Comparison of ENCODE assay signal across 8 cellular contexts in the genomic region with DNA sequence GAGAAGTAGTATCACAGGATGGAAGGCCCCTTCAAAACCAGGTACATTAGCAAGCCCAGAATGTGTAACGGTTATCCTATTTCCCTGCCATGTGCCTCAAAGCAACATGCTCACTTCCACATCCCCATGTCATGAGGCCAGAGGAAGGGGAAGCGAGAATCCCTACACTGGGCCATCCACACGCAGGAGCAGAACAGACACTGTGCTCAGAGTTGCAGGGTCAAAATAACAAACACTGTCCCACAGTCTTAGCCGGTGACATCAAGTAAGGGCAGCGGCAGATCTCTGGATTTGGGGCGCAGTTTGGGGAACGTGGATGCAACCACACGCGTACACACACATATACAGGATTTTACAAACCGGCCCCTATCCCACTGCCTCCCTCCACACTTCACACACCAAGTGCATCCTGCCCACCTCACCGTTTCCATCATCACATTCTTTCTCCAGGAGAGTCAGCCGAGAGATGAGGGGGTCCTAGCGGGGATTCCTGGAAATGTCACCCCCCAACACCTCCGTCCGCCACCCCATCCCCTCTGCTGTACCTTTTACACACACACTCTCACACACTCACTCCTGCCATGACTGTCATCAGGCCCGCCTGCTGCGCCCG. TPM values are rescaled to one million over a fixed set of nuclear protein-coding genes. Genes with fewer than 3 reads are reported as not detected.
A peak's percentile ranks its signal among the peaks of the same experiment; 100 is the strongest.
DNase-seq lines count a peak whose midpoint lies in the region; ATAC-seq, FAIRE-seq and TF ChIP-seq lines count a peak whose summit lies in the region.

No MANE protein-coding gene starts in this region.

- H3K27ac ChIP-seq in neuronal stem cell (replicated peaks; ENCODE audit: low read length) = no peak overlapping the region

- no CpG with 5 or more reads among the region's 18 CpGs for WGBS in neuronal stem cell (ENCODE audit: extremely low coverage in 2 of 2, insufficient read length in 2 of 2, insufficient replicate concordance in 1 of 2), 2 donors

- no peak for ATAC-seq in HG03280 (IDR thresholded peaks at IDR 0.05; ENCODE audit: unreplicated experiment)
- ATAC-seq in GM18909 (IDR thresholded peaks at IDR 0.05; ENCODE audit: poor library complexity, unreplicated experiment) = no peak

- H3K9ac ChIP-seq in ES-I3 (ENCODE audit: low read depth, low read length) (peak overlapping the region; percentile 61; the same call in 1 of the 2 replicates), neuronal stem cell (ENCODE audit: low read depth, low read length, poor library complexity) (peak overlapping the region; percentile 96)

- TF ChIP-seq CTCF in fibroblast of pulmonary artery (IDR thresholded peaks at IDR 0.05; ENCODE audit: low read length, missing control alignments) = no peak

- H4K8ac ChIP-seq in neuronal stem cell (ENCODE audit: low read depth, low read length) = no peak overlapping the region

- FAIRE-seq in GM19239 (lab: Jason Lieb, UNC) = no peak

- peak overlapping the region; percentile 99 for H3K18ac ChIP-seq in neuronal stem cell (ENCODE audit: low read length)

- H3K14ac ChIP-seq in neuronal stem cell (ENCODE audit: low read length) = peak overlapping the region; percentile 90

- H3K9me3 ChIP-seq in ES-I3 (ENCODE audit: control insufficient read depth, insufficient read depth, low read length) (no peaks in the 10 kb centered on the region), neuronal stem cell (replicated peaks in 1 of 2; ENCODE audit: control insufficient read depth in 2 of 2, insufficient read depth in 1 of 2, low read depth in 1 of 2, low read length in 2 of 2) (no peaks in the 10 kb centered on the region)

- no peaks in the 10 kb centered on the region for H3K36me3 ChIP-seq in ES-I3 (ENCODE audit: insufficient read depth, low read length)
- no peaks in the 10 kb centered on the region for H3K36me3 ChIP-seq in neuronal stem cell (replicated peaks in 1 of 2; ENCODE audit: control insufficient read depth in 2 of 2, insufficient read depth in 2 of 2, low read length in 2 of 2)

- peak overlapping the region; percentile 27 for H2BK120ac ChIP-seq in neuronal stem cell (ENCODE audit: low read depth, low read length)

- peak overlapping the region; percentile 16 for H2AK5ac ChIP-seq in neuronal stem cell (ENCODE audit: low read depth, low read length)

- H3K23ac ChIP-seq in neuronal stem cell (ENCODE audit: low read depth, low read length, poor library complexity) = peak overlapping the region; percentile 77

- peaks cover 0 to 33% (median 0%) of the 10 kb centered on the region in 3 experiments for H3K27me3 ChIP-seq in neuronal stem cell (ENCODE audit: control insufficient read depth in 3 of 3, insufficient read depth in 3 of 3, low read depth in 1 of 3, low read length in 3 of 3)

- no peak overlapping the region for H3K4ac ChIP-seq in neuronal stem cell (ENCODE audit: low read length)

- H3K4me1 ChIP-seq in ES-I3 (ENCODE audit: insufficient read depth, low read length) (peaks cover 36% of the 10 kb centered on the region), neuronal stem cell (ENCODE audit: control insufficient read depth in 2 of 2, insufficient read depth in 1 of 2, low read depth in 1 of 2, low read length in 2 of 2) (peaks cover 4 to 19% of the 10 kb centered on the region in 2 donors)

- DNase-seq in SK-N-DZ (ENCODE audit: low spot score) (peak; percentile 42), fibroblast of pulmonary artery (ENCODE audit: low read depth) (no peak), neuronal stem cell (ENCODE audit: low spot score) (no peak), GM19239 (ENCODE audit: insufficient read length, low spot score) (no peak), T1000 (lab: John Stamatoyannopoulos, UW) (no peak)

- H3K4me3 ChIP-seq in fibroblast of pulmonary artery (replicated peaks; ENCODE audit: low read depth, low read length) (peak overlapping the region; percentile 64), neuronal stem cell (ENCODE audit: low read length in 2 of 2) (peak overlapping the region; percentile 63 to 88)

- H2BK5ac ChIP-seq in neuronal stem cell (ENCODE audit: low read length) = no peak overlapping the region

- peak overlapping the region; percentile 94 for H3K4me2 ChIP-seq in neuronal stem cell (ENCODE audit: insufficient read depth, low read length, poor library complexity, severe bottlenecking)

- peak overlapping the region; percentile 100 for H2AFZ ChIP-seq in neuronal stem cell (ENCODE audit: low read length)

- H3K79me1 ChIP-seq in neuronal stem cell (ENCODE audit: low read depth, low read length) = no peaks in the 10 kb centered on the region

- H2BK12ac ChIP-seq in neuronal stem cell (ENCODE audit: low read length) = no peak overlapping the region

- H2BK15ac ChIP-seq in neuronal stem cell (ENCODE audit: low read length) = peak overlapping the region; percentile 70

- H4K91ac ChIP-seq in neuronal stem cell (ENCODE audit: low read depth, low read length, poor library complexity) = peak overlapping the region; percentile 85

RNA-seq across cellular contexts. Expression of a gene that starts 0.8 kb away (rescaled TPM):
- 14.3 and 15.6 TPM in 2 replicates for polyA plus RNA-seq in SK-N-DZ (2014; cell fraction: cytosol; rRNA removed)
- polyA plus RNA-seq in SK-N-DZ (2014; cell fraction: nucleus; rRNA removed) = 14.0 and 15.2 TPM in 2 replicates
- 6.7 TPM for polyA plus RNA-seq in neuronal stem cell (2013, experiment 1 of 2)
- 7.5 TPM for polyA plus RNA-seq in neuronal stem cell (2013, experiment 2 of 2)
